10 cellular contexts compared by ENCODE assay signal in genomic region chr1:16981269-16981849, GRCh38. TPM values are rescaled to one million over a fixed set of nuclear protein-coding genes. Genes with fewer than 3 reads are reported as not detected.
DNase-seq lines count a peak whose midpoint lies in the region; ATAC-seq lines count a peak whose summit lies in the region.
"Had no signal": no experiment of that assay in that cellular context is flagged by ENCODE, and none has a peak within 500 bp of the region (broad histone marks: within the 10 kb centered on the region; RNA-seq: fewer than 3 reads in every experiment).

No MANE protein-coding gene starts in this region.

- H3K36me3 Mint-ChIP-seq in activated CD4-positive, alpha-beta T cell treated with anti-CD3 and anti-CD28 coated beads for 36 hours (ENCODE audit: low read depth) = peaks cover 6% of the 10 kb centered on the region
- peaks cover 11% of the 10 kb centered on the region for H3K36me3 Mint-ChIP-seq in stimulated activated memory B cell treated with anti-CD40 and anti-IgM and Interleukin-4, amounts not matched to agents 10 μg/mL and 1 μg/mL and 100 μg/mL, for 72 hours

- intact Hi-C loops in activated CD4-positive, alpha-beta T cell treated with anti-CD3 and anti-CD28 coated beads for 36 hours (cut with DNase I, micrococcal nuclease) = no loop called here

- no peak for DNase-seq in activated CD4-positive, alpha-beta T cell treated with anti-CD3 and anti-CD28 coated beads for 36 hours
- DNase-seq in activated CD4-positive, alpha-beta T cell treated with anti-CD3 and anti-CD28 coated beads, Interleukin-2, amount 50 U/mL, for 1 hour = no peak
- DNase-seq in T1000 (lab: John Stamatoyannopoulos, UW) = peak; percentile 48
- peak; percentile 47 for DNase-seq in fibroblast of the conjunctiva (ENCODE audit: low read depth)
- DNase-seq in SW480 (ENCODE audit: low spot score) = no peak
- DNase-seq in NOMO-1 treated with dmso at 0.1 percent for 144 hours (lab: John Stamatoyannopoulos, UW; ENCODE audit: unreplicated experiment) = no peak
- DNase-seq in hippocampal formation (lab: John Stamatoyannopoulos, UW) = no peak
- DNase-seq: NCI-H1092 had no signal

- no peak for ATAC-seq in activated CD4-positive, alpha-beta T cell treated with anti-CD3 and anti-CD28 coated beads for 36 hours
- no peak for ATAC-seq in stimulated activated memory B cell treated with anti-CD40 and anti-IgM and Interleukin-4, amounts not matched to agents 10 μg/mL and 1 μg/mL and 100 μg/mL, for 72 hours

- peaks cover 16% of the 10 kb centered on the region for H3K27me3 Mint-ChIP-seq in activated CD4-positive, alpha-beta T cell treated with anti-CD3 and anti-CD28 coated beads for 36 hours
- peaks cover 41% of the 10 kb centered on the region for H3K27me3 Mint-ChIP-seq in stimulated activated memory B cell treated with anti-CD40 and anti-IgM and Interleukin-4, amounts not matched to agents 10 μg/mL and 1 μg/mL and 100 μg/mL, for 72 hours

- peaks cover 13% of the 10 kb centered on the region for H3K4me1 Mint-ChIP-seq in activated CD4-positive, alpha-beta T cell treated with anti-CD3 and anti-CD28 coated beads for 36 hours
- peaks cover 10% of the 10 kb centered on the region for H3K4me1 Mint-ChIP-seq in stimulated activated memory B cell treated with anti-CD40 and anti-IgM and Interleukin-4, amounts not matched to agents 10 μg/mL and 1 μg/mL and 100 μg/mL, for 72 hours

- no peak overlapping the region for H3K27ac Mint-ChIP-seq in activated CD4-positive, alpha-beta T cell treated with anti-CD3 and anti-CD28 coated beads for 36 hours
- H3K27ac Mint-ChIP-seq in stimulated activated memory B cell treated with anti-CD40 and anti-IgM and Interleukin-4, amounts not matched to agents 10 μg/mL and 1 μg/mL and 100 μg/mL, for 72 hours = no peak overlapping the region

- CTCF ChIA-PET in activated CD4-positive, alpha-beta T cell treated with anti-CD3 and anti-CD28 coated beads for 36 hours (lab: Charles Lee) = interaction anchor here (1.2 kb wide), 1 partner anchor 21 kb away, joined by 3 read pairs; no protein-coding TSS in a partner anchor

- peak overlapping the region; percentile 16 for H3K4me3 Mint-ChIP-seq in activated CD4-positive, alpha-beta T cell treated with anti-CD3 and anti-CD28 coated beads for 36 hours
- peak overlapping the region; percentile 42 for H3K4me3 Mint-ChIP-seq in stimulated activated memory B cell treated with anti-CD40 and anti-IgM and Interleukin-4, amounts not matched to agents 10 μg/mL and 1 μg/mL and 100 μg/mL, for 72 hours

- no peaks in the 10 kb centered on the region for H3K9me3 Mint-ChIP-seq in activated CD4-positive, alpha-beta T cell treated with anti-CD3 and anti-CD28 coated beads for 36 hours (ENCODE audit: low read depth)
- no peaks in the 10 kb centered on the region for H3K9me3 Mint-ChIP-seq in stimulated activated memory B cell treated with anti-CD40 and anti-IgM and Interleukin-4, amounts not matched to agents 10 μg/mL and 1 μg/mL and 100 μg/mL, for 72 hours

- POLR2A ChIA-PET in activated CD4-positive, alpha-beta T cell treated with anti-CD3 and anti-CD28 coated beads for 36 hours (lab: Charles Lee) = interaction anchor here (0.7 kb wide), 1 partner anchor 11 kb away, joined by 4 read pairs; no protein-coding TSS in a partner anchor

RNA-seq across cellular contexts. Expression of gene MFAP2, which starts 0.9 kb away (rescaled TPM):
- not detected for total RNA-seq in activated CD4-positive, alpha-beta T cell treated with anti-CD3 and anti-CD28 coated beads for 36 hours
- total RNA-seq: T-helper 1 cell treated with Interleukin-12 subunit alpha and Interleukin-12 subunit beta and Interleukin-4 antibody, amounts not matched to agents 30 ng/mL and 1 ng/mL, for 36 hours had no signal

RNA-seq across cellular contexts. Expression of gene ATP13A2, which starts 30.4 kb away (rescaled TPM):
- total RNA-seq in activated CD4-positive, alpha-beta T cell treated with anti-CD3 and anti-CD28 coated beads for 36 hours = 10 to 100 TPM; 30.7 to 32.0 TPM

RNA-seq across cellular contexts. Expression of gene CROCC, which starts 59.6 kb away (rescaled TPM):
- 10 to 100 TPM; 18.4 to 25.7 TPM for total RNA-seq in activated CD4-positive, alpha-beta T cell treated with anti-CD3 and anti-CD28 coated beads for 36 hours

Comparison
In these comparisons a context has a peak if more than half of its experiments do, and no peak if none do; other contexts are left out.
1. DNase-seq: peak in T1000 (single experiment) and fibroblast of the conjunctiva (single experiment); none in activated CD4-positive, alpha-beta T cell treated with anti-CD3 and anti-CD28 coated beads for 36 hours (single experiment), activated CD4-positive, alpha-beta T cell treated with anti-CD3 and anti-CD28 coated beads, Interleukin-2, amount 50 U/mL, for 1 hour (single experiment), SW480 (single experiment), NOMO-1 treated with dmso at 0.1 percent for 144 hours (single experiment) and hippocampal formation (0 of 2).